Comparison of ENCODE assay signal across 23 cellular contexts in the genomic region with DNA sequence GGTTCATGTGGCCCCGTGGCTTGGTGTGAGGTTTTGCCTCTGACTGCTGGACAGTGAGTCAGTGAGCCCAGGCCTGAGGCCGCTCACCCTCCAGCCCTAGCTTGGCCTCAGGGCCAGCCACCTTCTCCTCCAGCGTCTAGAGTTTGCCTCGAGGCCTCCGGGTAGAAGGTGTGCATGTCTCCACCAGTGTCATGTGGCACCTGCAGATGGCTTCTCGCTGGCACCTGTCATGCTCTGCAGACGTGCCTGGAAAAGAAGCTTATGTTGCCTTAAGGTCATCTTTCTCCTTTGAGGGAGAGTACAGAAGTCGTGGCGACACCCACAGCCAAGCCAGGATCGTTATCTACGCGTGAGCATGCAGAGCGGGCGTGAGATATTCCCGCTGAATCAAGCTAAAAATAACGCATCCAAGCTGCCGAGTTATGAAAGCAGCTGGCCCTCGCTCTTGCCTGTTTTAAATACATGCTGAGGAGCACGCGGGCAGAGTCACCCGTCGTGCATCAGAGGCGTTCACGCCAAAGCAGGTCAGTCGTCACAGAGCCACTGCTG.
DNase-seq lines count a peak whose midpoint lies in the region; ATAC-seq and TF ChIP-seq lines count a peak whose summit lies in the region.
"Had no signal": no experiment of that assay in that cellular context is flagged by ENCODE, and none has a peak within 500 bp of the region (broad histone marks: within the 10 kb centered on the region; RNA-seq: fewer than 3 reads in every experiment).

No MANE protein-coding gene starts in this region.

- H3K36me3 ChIP-seq in right atrium auricular region (no peaks in the 10 kb centered on the region), gastrocnemius medialis (no peaks in the 10 kb centered on the region), testis (ENCODE audit: low read depth, missing control alignments) (no peaks in the 10 kb centered on the region)
- H3K36me3 ChIP-seq: SJCRH30 had no signal

- H3K27ac ChIP-seq in right atrium auricular region (peak overlapping the region; percentile 57 to 65), gastrocnemius medialis (no peak overlapping the region), testis (no peak overlapping the region)
- H3K27ac ChIP-seq: hepatocyte, SJCRH30, tibial nerve had no signal

- H3K4me3 ChIP-seq in right atrium auricular region (no peak overlapping the region), gastrocnemius medialis (no peak overlapping the region), testis (no peak overlapping the region)
- H3K4me3 ChIP-seq: hepatocyte, SJCRH30, tibial nerve had no signal

- TF ChIP-seq POLR2A in gastrocnemius medialis (IDR thresholded peaks at IDR 0.05) = no peak
- TF ChIP-seq POLR2A in testis (IDR thresholded peaks at IDR 0.05) = no peak

- H3K9me3 ChIP-seq in right atrium auricular region (no peaks in the 10 kb centered on the region), gastrocnemius medialis (no peaks in the 10 kb centered on the region), testis (no peaks in the 10 kb centered on the region)
- H3K9me3 ChIP-seq: SJCRH30, tibial nerve had no signal

- in situ Hi-C loops in G401 (cut with HindIII; ENCODE audit: low sequenced_read_pairs) = no loop called here
- in situ Hi-C loops in gastrocnemius medialis (cut with MboI; ENCODE audit: low sequenced_read_pairs in 4 of 4) = no loop called here
- in situ Hi-C loops in GM13977 (cut with MboI; ENCODE audit: low pct_unique_long_range_greater_than_20kb, low sequenced_read_pairs, unreplicated experiment) = no loop called here

- 75 to 77% methylated on average over 25 of the region's 25 CpGs for WGBS in testis, 2 donors

- DNase-seq in G401 (ENCODE audit: low spot score) = peak; percentile 76
- DNase-seq in cerebellar cortex (ENCODE audit: low spot score) = peak; percentile 69
- peak; percentile 69 for DNase-seq in right atrium auricular region (ENCODE audit: low spot score)
- peak; percentile 13 to 43 for DNase-seq in gastrocnemius medialis
- DNase-seq in testis = no peak
- no peak for DNase-seq in GM13977 (ENCODE audit: low spot score)
- no peak for DNase-seq in Kasumi-1 (lab: John Stamatoyannopoulos, UW)
- DNase-seq: activated B cell treated with CpG ODN at 0.5 μM for 24 hours; activated CD8-positive, alpha-beta T cell treated with anti-CD3 and anti-CD28 coated beads for 36 hours; activated naive CD8-positive, alpha-beta T cell treated with anti-CD3 and anti-CD28 coated beads for 36 hours; activated T-cell treated with anti-CD3 and anti-CD28 coated beads, Interleukin-2, amount 50 U/mL, for 24 hours; CD4-positive, CD25-positive, alpha-beta regulatory T cell; effector memory CD8-positive, alpha-beta T cell; islet precursor cell; MM.1S; NCI-H2029 treated with DMSO at 0.1 percent for 48 hours; NCI-H524 treated with DMSO at 0.1 percent for 48 hours; SJCRH30; T-helper 2 cell had no signal

- intact Hi-C loops in gastrocnemius medialis (cut with DNase I; ENCODE audit: low total_unique reads) = loop anchor here (10.0 kb wide), 1 partner anchor 94 kb away; no protein-coding TSS in a partner anchor
- intact Hi-C loops in testis (cut with DNase I; ENCODE audit: low total_unique reads) = no loop called here

- ATAC-seq in gastrocnemius medialis (peak; percentile 64 to 80), HG02970 (IDR thresholded peaks at IDR 0.05; ENCODE audit: low FRiP score, unreplicated experiment) (no peak)
- ATAC-seq: activated CD8-positive, alpha-beta T cell treated with anti-CD3 and anti-CD28 coated beads for 36 hours; effector memory CD8-positive, alpha-beta T cell; HepG2 had no signal

- TF ChIP-seq CTCF in right atrium auricular region (IDR thresholded peaks at IDR 0.05) (no peak), gastrocnemius medialis (IDR thresholded peaks at IDR 0.05 in 4 of 5, conservative IDR thresholded peaks at IDR 0.05 in 1 of 5) (no peak), testis (IDR thresholded peaks at IDR 0.05) (no peak), GM13977 (IDR thresholded peaks at IDR 0.05; ENCODE audit: extremely low read depth, insufficient read depth, missing control alignments) (no peak)

- H3K27me3 ChIP-seq in right atrium auricular region (no peaks in the 10 kb centered on the region), gastrocnemius medialis (no peaks in the 10 kb centered on the region), testis (no peaks in the 10 kb centered on the region)
- H3K27me3 ChIP-seq: hepatocyte, SJCRH30, tibial nerve had no signal

- H3K4me1 ChIP-seq in right atrium auricular region = no peaks in the 10 kb centered on the region
- H3K4me1 ChIP-seq in gastrocnemius medialis = no peaks in the 10 kb centered on the region
- no peaks in the 10 kb centered on the region for H3K4me1 ChIP-seq in testis

Comparison
In these comparisons a context has a peak if more than half of its experiments do, and no peak if none do; other contexts are left out.
1. DNase-seq: peak in G401 (single experiment), cerebellar cortex (single experiment), right atrium auricular region (single experiment) and gastrocnemius medialis (2 of 2); none in testis (single experiment), GM13977 (single experiment) and Kasumi-1 (0 of 2).
2. H3K27ac ChIP-seq: peak in right atrium auricular region (2 of 2); none in gastrocnemius medialis (0 of 4) and testis (0 of 2).